8 cellular contexts compared by ENCODE assay signal in genomic region chrX:149871940-149872339, GRCh38. TPM values are rescaled to one million over a fixed set of nuclear protein-coding genes. Genes with fewer than 3 reads are reported as not detected.
DNase-seq lines count a peak whose midpoint lies in the region; ATAC-seq lines count a peak whose summit lies in the region.
"Had no signal": no experiment of that assay in that cellular context is flagged by ENCODE, and none has a peak within 500 bp of the region (broad histone marks: within the 10 kb centered on the region; RNA-seq: fewer than 3 reads in every experiment).

No MANE protein-coding gene starts in this region.

- intact Hi-C loops in naive thymus-derived CD4-positive, alpha-beta T cell (cut with micrococcal nuclease) = loop anchor here in 1 of 2 donors (5.0 kb wide), 1 partner anchor 490 kb away; the partner anchor contains the start of gene MAMLD1

- no peaks in the 10 kb centered on the region for H3K9me3 ChIP-seq in naive thymus-derived CD4-positive, alpha-beta T cell (ENCODE audit: control insufficient read depth in 2 of 3, low read length in 3 of 3)
- H3K9me3 ChIP-seq in MG63 = no peaks in the 10 kb centered on the region

- POLR2A ChIA-PET in naive thymus-derived CD4-positive, alpha-beta T cell (lab: Charles Lee) = no interaction called here

- peaks cover 0 to 6% (median 0%) of the 10 kb centered on the region in 7 donors for H3K4me1 Mint-ChIP-seq in naive thymus-derived CD4-positive, alpha-beta T cell

- H3K4me3 Mint-ChIP-seq in naive thymus-derived CD4-positive, alpha-beta T cell = no peak overlapping the region
- H3K4me3 Mint-ChIP-seq: dendritic cell treated with granulocyte-macrophage colony-stimulating factor and Interleukin-4, amounts not matched to agents 40 ng/mL and 50 ng/mL, for 4 days had no signal

- peaks cover 0 to 2% (median 0%) of the 10 kb centered on the region in 11 donors for H3K9me3 Mint-ChIP-seq in naive thymus-derived CD4-positive, alpha-beta T cell
- H3K9me3 Mint-ChIP-seq: dendritic cell treated with granulocyte-macrophage colony-stimulating factor and Interleukin-4, amounts not matched to agents 40 ng/mL and 50 ng/mL, for 4 days had no signal

- H3K36me3 ChIP-seq in naive thymus-derived CD4-positive, alpha-beta T cell (ENCODE audit: control insufficient read depth in 2 of 3, insufficient read depth in 3 of 3, low read length in 3 of 3) = no peaks in the 10 kb centered on the region
- no peaks in the 10 kb centered on the region for H3K36me3 ChIP-seq in MG63

- peak; percentile 33 for DNase-seq in RPMI7951 (ENCODE audit: low read depth)
- peak; percentile 53 for DNase-seq in activated naive CD4-positive, alpha-beta T cell treated with anti-CD3 and anti-CD28 coated beads, Interleukin-2, amount 50 U/mL, for 16 hours
- peak in 8 of 9 donors; percentile 7 to 63 (median 18) for DNase-seq in naive thymus-derived CD4-positive, alpha-beta T cell
- DNase-seq in MG63 = no peak
- no peak for DNase-seq in ureter (ENCODE audit: low spot score)

- CTCF ChIA-PET in naive thymus-derived CD4-positive, alpha-beta T cell (lab: Charles Lee) = no interaction called here

- peaks cover 0 to 3% of the 10 kb centered on the region in 2 donors for H3K4me1 ChIP-seq in naive thymus-derived CD4-positive, alpha-beta T cell (ENCODE audit: control insufficient read depth in 2 of 2, insufficient read depth in 2 of 2, low read length in 2 of 2)

- no peaks in the 10 kb centered on the region for H3K27me3 ChIP-seq in naive thymus-derived CD4-positive, alpha-beta T cell (ENCODE audit: control insufficient read depth in 2 of 2, insufficient read depth in 2 of 2, low read length in 2 of 2)
- no peaks in the 10 kb centered on the region for H3K27me3 ChIP-seq in MG63

- peaks cover 4 to 28% (median 9%) of the 10 kb centered on the region in 5 donors for H3K27me3 Mint-ChIP-seq in naive thymus-derived CD4-positive, alpha-beta T cell
- H3K27me3 Mint-ChIP-seq: dendritic cell treated with granulocyte-macrophage colony-stimulating factor and Interleukin-4, amounts not matched to agents 40 ng/mL and 50 ng/mL, for 4 days had no signal

- no peaks in the 10 kb centered on the region for H3K36me3 Mint-ChIP-seq in naive thymus-derived CD4-positive, alpha-beta T cell

- H3K27ac Mint-ChIP-seq in naive thymus-derived CD4-positive, alpha-beta T cell = peak overlapping the region in 1 of 9 donors; percentile 33
- H3K27ac Mint-ChIP-seq: dendritic cell treated with granulocyte-macrophage colony-stimulating factor and Interleukin-4, amounts not matched to agents 40 ng/mL and 50 ng/mL, for 4 days had no signal

- ATAC-seq in GM18858 (IDR thresholded peaks at IDR 0.05; ENCODE audit: unreplicated experiment) (peak; percentile 94), HG02798 (IDR thresholded peaks at IDR 0.05; ENCODE audit: poor library complexity, unreplicated experiment) (peak; percentile 100)
- peak; percentile 84 for ATAC-seq in naive thymus-derived CD4-positive, alpha-beta T cell

- no peak overlapping the region for H3K27ac ChIP-seq in naive thymus-derived CD4-positive, alpha-beta T cell (ENCODE audit: low read depth, low read length)

- H3K4me3 ChIP-seq in naive thymus-derived CD4-positive, alpha-beta T cell (ENCODE audit: low read length) = no peak overlapping the region
- no peak overlapping the region for H3K4me3 ChIP-seq in MG63

RNA-seq across cellular contexts. Expression of gene MAGEA8, which starts 9.0 kb away (rescaled TPM):
- total RNA-seq in RPMI7951 (2014; rRNA removed; shearing (Covaris generic)) = 1.1 and 1.4 TPM in 2 replicates
- total RNA-seq in naive thymus-derived CD4-positive, alpha-beta T cell = not detected
- polyA plus RNA-seq in naive thymus-derived CD4-positive, alpha-beta T cell = not detected
- total RNA-seq in MG63 (2014; rRNA removed; shearing (Covaris generic); ENCODE audit: low replicate concordance) = not detected in 2 replicates
- total RNA-seq in ureter = not detected

RNA-seq across cellular contexts. Expression of gene HSFX4, which starts 57.4 kb away (rescaled TPM):
- not detected in 2 replicates for total RNA-seq in RPMI7951 (2014; rRNA removed; shearing (Covaris generic))
- not detected for total RNA-seq in naive thymus-derived CD4-positive, alpha-beta T cell
- polyA plus RNA-seq in naive thymus-derived CD4-positive, alpha-beta T cell = not detected
- total RNA-seq in MG63 (2014; rRNA removed; shearing (Covaris generic); ENCODE audit: low replicate concordance) = not detected in 2 replicates
- total RNA-seq in ureter = not detected

Comparison
In these comparisons a context has a peak if more than half of its experiments do, and no peak if none do; other contexts are left out.
1. DNase-seq: peak in RPMI7951 (single experiment), activated naive CD4-positive, alpha-beta T cell treated with anti-CD3 and anti-CD28 coated beads, Interleukin-2, amount 50 U/mL, for 16 hours (single experiment) and naive thymus-derived CD4-positive, alpha-beta T cell (8 of 9); none in MG63 (single experiment) and ureter (single experiment).
2. Peak in every context shown above with its lines, with median percentiles within 50 percentile points of each other: ATAC-seq.